2 cellular contexts compared by ENCODE assay signal in the genomic region with DNA sequence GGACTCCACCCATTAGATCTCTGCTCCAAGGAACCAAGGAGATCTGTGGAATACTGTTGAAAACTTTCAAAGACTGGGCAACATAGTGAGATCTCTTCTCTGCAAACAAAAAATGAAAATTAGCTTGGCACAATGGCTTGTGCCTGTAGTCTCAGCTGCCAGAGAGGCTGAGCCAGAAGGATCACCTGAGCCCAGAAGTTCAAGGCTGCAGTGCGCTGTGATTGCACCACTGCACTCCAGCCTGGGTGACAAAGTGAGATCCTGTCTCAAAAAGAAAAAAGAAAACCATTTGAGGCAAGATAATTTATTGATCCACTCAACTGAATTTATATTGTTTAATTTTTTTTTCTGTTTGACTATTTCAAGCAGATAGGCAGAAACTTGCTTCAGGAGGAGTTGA.
TF ChIP-seq lines count a peak whose summit lies in the region.

No MANE protein-coding gene starts in this region.

TF ChIP-seq in liver, 16 proteins besides CTCF, POLR2A, EP300 and RAD21:
- TF ChIP-seq EGR1 (IDR thresholded peaks at IDR 0.05; ENCODE audit: low read depth in 2 of 2) (no peak), HNF4A (conservative IDR thresholded peaks at IDR 0.05) (peak; percentile 7 to 11)

TF ChIP-seq in HepG2, 621 proteins besides CTCF, POLR2A, EP300 and RAD21:
- TF ChIP-seq, protein P1, sequence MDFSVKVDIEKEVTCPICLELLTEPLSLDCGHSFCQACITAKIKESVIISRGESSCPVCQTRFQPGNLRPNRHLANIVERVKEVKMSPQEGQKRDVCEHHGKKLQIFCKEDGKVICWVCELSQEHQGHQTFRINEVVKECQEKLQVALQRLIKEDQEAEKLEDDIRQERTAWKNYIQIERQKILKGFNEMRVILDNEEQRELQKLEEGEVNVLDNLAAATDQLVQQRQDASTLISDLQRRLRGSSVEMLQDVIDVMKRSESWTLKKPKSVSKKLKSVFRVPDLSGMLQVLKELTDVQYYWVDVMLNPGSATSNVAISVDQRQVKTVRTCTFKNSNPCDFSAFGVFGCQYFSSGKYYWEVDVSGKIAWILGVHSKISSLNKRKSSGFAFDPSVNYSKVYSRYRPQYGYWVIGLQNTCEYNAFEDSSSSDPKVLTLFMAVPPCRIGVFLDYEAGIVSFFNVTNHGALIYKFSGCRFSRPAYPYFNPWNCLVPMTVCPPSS (IDR thresholded peaks at IDR 0.05): no peak
